ENCODE assay signal across 7 cellular contexts in genomic region chr19:10510301-10510802, GRCh38. TPM values are rescaled to one million over a fixed set of nuclear protein-coding genes. Genes with fewer than 3 reads are reported as not detected.
A peak's percentile ranks its signal among the peaks of the same experiment; 100 is the strongest.
DNase-seq lines count a peak whose midpoint lies in the region; ATAC-seq, FAIRE-seq and TF ChIP-seq lines count a peak whose summit lies in the region.

No MANE protein-coding gene starts in this region.

- no peak overlapping the region for H2AFZ ChIP-seq in HepG2 (ENCODE audit: low read length)

- intact Hi-C loops in HepG2 (cut with micrococcal nuclease; ENCODE audit: unreplicated experiment) (no loop called here), thyroid gland (cut with DNase I) (no loop called here)

- no peaks in the 10 kb centered on the region for H3K79me2 ChIP-seq in HepG2 (ENCODE audit: insufficient read depth, low read length)

- CTCF ChIA-PET in HepG2 (lab: Yijun Ruan, JAX; ENCODE audit: low intra/inter-chr PET ratio, low total read pairs): interaction anchor here (1.3 to 1.7 kb wide), 2 partner anchors 71 to 189 kb away, joined by 3 read pairs; no protein-coding TSS in a partner anchor

- H3K4me3 ChIP-seq in SJCRH30 (no peak overlapping the region), HepG2 (replicated peaks in 1 of 3; ENCODE audit: insufficient read depth in 1 of 3, low read depth in 2 of 3, low read length in 3 of 3) (peak overlapping the region in 2 of 3 experiments; percentile 41 to 56; a peak in 3 of 6 replicates), thyroid gland (replicated peaks in 1 of 3) (no peak overlapping the region)

- H3K4me2 ChIP-seq in HepG2 (ENCODE audit: low read depth, low read length): peak overlapping the region; percentile 59

- H3K9ac ChIP-seq in HepG2 (ENCODE audit: insufficient read depth, low read depth, low read length): 0 out of 2 replicates have a peak overlapping the region, but pooled peaks have one; percentile 9

- 0% methylated on average over 2 of the region's 15 CpGs for WGBS in HepG2 (ENCODE audit: low lambda C conversion rate)
- WGBS in thyroid gland, 2 donors: 5 to 11% methylated on average over 13 of the region's 15 CpGs

- peak; percentile 72 for DNase-seq in GM12892 (ENCODE audit: insufficient read length)
- DNase-seq in SJCRH30: peak; percentile 48 to 60
- peak; percentile 17 for DNase-seq in amniotic epithelial cell (ENCODE audit: low read depth)
- peak; percentile 25 for DNase-seq in HepG2 (ENCODE audit: low spot score)
- DNase-seq in thyroid gland: no peak
- no peak for DNase-seq in frontal cortex (ENCODE audit: low spot score in 2 of 2)

- no peaks in the 10 kb centered on the region for H4K20me1 ChIP-seq in HepG2 (ENCODE audit: insufficient read depth, low read length)

- H3K27ac ChIP-seq in SJCRH30 (no peak overlapping the region), HepG2 (ENCODE audit: extremely low read length, insufficient read depth, low read length) (no peak overlapping the region), thyroid gland (no peak overlapping the region)

- peak; percentile 51 for ATAC-seq in HepG2
- ATAC-seq in GM18502 (IDR thresholded peaks at IDR 0.05; ENCODE audit: poor library complexity, unreplicated experiment): no peak

- no peak; the same call in 1 of the 2 replicates for TF ChIP-seq RAD21 in HepG2 (CRISPR knock-in tag; IDR thresholded peaks at IDR 0.05)

- H3K4me1 ChIP-seq in SJCRH30 (peaks cover 7% of the 10 kb centered on the region; the same call in 1 of the 2 replicates), HepG2 (ENCODE audit: insufficient read depth, low read length) (peaks cover 49% of the 10 kb centered on the region), thyroid gland (peaks cover 3 to 7% of the 10 kb centered on the region in 2 donors)

- H3K27me3 ChIP-seq in SJCRH30: no peaks in the 10 kb centered on the region
- peaks cover 6 to 26% of the 10 kb centered on the region in 2 experiments; a peak in 3 of 5 replicates for H3K27me3 ChIP-seq in HepG2 (ENCODE audit: control insufficient read depth in 1 of 2, insufficient read depth in 2 of 2, low read length in 2 of 2)
- peaks cover 4% of the 10 kb centered on the region for H3K27me3 ChIP-seq in thyroid gland

- no peak for TF ChIP-seq POLR2A in GM12892 (IDR thresholded peaks at IDR 0.05; ENCODE audit: low read depth, low read length)
- no peak for TF ChIP-seq POLR2A in HepG2 (IDR thresholded peaks at IDR 0.05; ENCODE audit: insufficient read depth in 1 of 2, low read depth in 2 of 2, low read length in 2 of 2)
- no peak for TF ChIP-seq POLR2A in thyroid gland (IDR thresholded peaks at IDR 0.05)

- in situ Hi-C loops in HepG2 (cut with HindIII; ENCODE audit: extremely low pct_ligation_motif_present, low pct_unique_long_range_greater_than_20kb): no loop called here

- H3K9me3 ChIP-seq in SJCRH30 (replicated peaks): no peaks in the 10 kb centered on the region
- no peaks in the 10 kb centered on the region for H3K9me3 ChIP-seq in HepG2 (ENCODE audit: low read length)
- no peaks in the 10 kb centered on the region for H3K9me3 ChIP-seq in thyroid gland

- no peak for TF ChIP-seq EP300 in HepG2 (IDR thresholded peaks at IDR 0.05; ENCODE audit: low read depth in 2 of 2, low read length in 2 of 2)
- TF ChIP-seq EP300 in HepG2 (CRISPR knock-in tag; IDR thresholded peaks at IDR 0.05; ENCODE audit: borderline replicate concordance): no peak

- H3K36me3 ChIP-seq in SJCRH30 (no peaks in the 10 kb centered on the region), HepG2 (replicated peaks in 1 of 2; ENCODE audit: control insufficient read depth in 1 of 2, insufficient read depth in 2 of 2, low read length in 2 of 2) (no peaks in the 10 kb centered on the region), thyroid gland (no peaks in the 10 kb centered on the region)

- TF ChIP-seq CTCF in HepG2 (CRISPR knock-in tag; IDR thresholded peaks at IDR 0.05) (peak; percentile 74), thyroid gland (IDR thresholded peaks at IDR 0.05) (peak; percentile 17 to 68 (median 40))

- FAIRE-seq in GM12892 (lab: Jason Lieb, UNC) (no peak), HepG2 (lab: Jason Lieb, UNC) (no peak), frontal cortex (lab: Jason Lieb, UNC) (no peak)

- BruUV-seq in HepG2 (replicated peaks; lab: Mats Ljungman, UMichigan): no TSS peak

- POLR2A ChIA-PET in HepG2 (lab: Yijun Ruan, JAX): interaction anchor here (0.7 kb wide), 1 partner anchor 189 kb away, joined by 3 read pairs; no protein-coding TSS in a partner anchor

RNA-seq across cellular contexts. Expression of gene S1PR5, which starts 6.9 kb away (rescaled TPM):
- 0.15 TPM for polyA plus RNA-seq in GM12892 (2012; ENCODE audit: missing spikeins)
- total RNA-seq in SJCRH30 (2014; rRNA removed; shearing (Covaris generic)): 2.4 and 2.6 TPM in 2 replicates
- total RNA-seq in HepG2 (2016; rRNA removed; fragmentation: Illumina TruSeq; extraction: Trizol) (not detected in 2 replicates), thyroid gland (under 1 TPM in 3 of 4 donors, not detected in 1; 0.22 to 0.59 (median 0.27) TPM), frontal cortex (0.41 TPM)
- total RNA-seq in HepG2 (2016; cell fraction: cytosol; rRNA removed; fragmentation: Illumina TruSeq; extraction: Trizol; ENCODE audit: low read depth): not detected in 2 replicates
- total RNA-seq in HepG2 (2016; cell fraction: insoluble cytoplasmic fraction; rRNA removed; fragmentation: Illumina TruSeq; extraction: Trizol): 0.09 TPM in 1 of 2 replicates, not detected in the other
- not detected in 2 replicates for total RNA-seq in HepG2 (2016; cell fraction: membrane; rRNA removed; fragmentation: Illumina TruSeq; extraction: Trizol)
- total RNA-seq in HepG2 (2016; cell fraction: nucleus; rRNA removed; fragmentation: Illumina TruSeq; extraction: Trizol): not detected in 2 replicates
- polyA plus RNA-seq in HepG2 (2011; rRNA removed): 0.04 TPM in 1 of 2 replicates, not detected in the other
- 0.04 TPM in 1 of 2 replicates, not detected in the other for polyA plus RNA-seq in HepG2 (2011; cell fraction: cytosol; rRNA removed)
- not detected in 2 replicates for polyA plus RNA-seq in HepG2 (2011; cell fraction: nucleus; rRNA removed)
- not detected in 2 replicates for polyA plus RNA-seq in HepG2 (2012)
- polyA plus RNA-seq in HepG2 (2016; cell fraction: cytosol; fragmentation: Illumina TruSeq; extraction: Trizol; ENCODE audit: low read depth): not detected in 2 replicates
- not detected in 2 replicates for polyA plus RNA-seq in HepG2 (2016; cell fraction: insoluble cytoplasmic fraction; fragmentation: Illumina TruSeq; extraction: Trizol; ENCODE audit: low read depth)
- not detected in 2 replicates for polyA plus RNA-seq in HepG2 (2016; cell fraction: membrane; fragmentation: Illumina TruSeq; extraction: Trizol; ENCODE audit: low read depth)
- polyA plus RNA-seq in HepG2 (2016; cell fraction: nucleus; fragmentation: Illumina TruSeq; extraction: Trizol; ENCODE audit: insufficient read depth, low read depth): not detected in 2 replicates
- 0.72 TPM in 1 of 2 replicates, not detected in the other for polyA minus RNA-seq in HepG2 (2011; rRNA and poly(A)+ RNA removed; ENCODE audit: low replicate concordance)
- not detected in 2 replicates for polyA minus RNA-seq in HepG2 (2011; cell fraction: cytosol; rRNA and poly(A)+ RNA removed)
- polyA minus RNA-seq in HepG2 (2011; cell fraction: nucleus; rRNA and poly(A)+ RNA removed): not detected in 2 replicates

RNA-seq across cellular contexts. Expression of gene KEAP1, which starts 7.2 kb away (rescaled TPM):
- polyA plus RNA-seq in GM12892 (2012; ENCODE audit: missing spikeins): 37.4 TPM
- total RNA-seq in SJCRH30 (2014; rRNA removed; shearing (Covaris generic)): 45.3 and 50.5 TPM in 2 replicates
- total RNA-seq in HepG2 (2016; rRNA removed; fragmentation: Illumina TruSeq; extraction: Trizol): 72.9 and 75.5 TPM in 2 replicates
- 37.8 and 38.2 TPM in 2 replicates for total RNA-seq in HepG2 (2016; cell fraction: cytosol; rRNA removed; fragmentation: Illumina TruSeq; extraction: Trizol; ENCODE audit: low read depth)
- 60.9 and 73.7 TPM in 2 replicates for total RNA-seq in HepG2 (2016; cell fraction: insoluble cytoplasmic fraction; rRNA removed; fragmentation: Illumina TruSeq; extraction: Trizol)
- 75.5 and 78.9 TPM in 2 replicates for total RNA-seq in HepG2 (2016; cell fraction: membrane; rRNA removed; fragmentation: Illumina TruSeq; extraction: Trizol)
- 35.4 and 45.7 TPM in 2 replicates for total RNA-seq in HepG2 (2016; cell fraction: nucleus; rRNA removed; fragmentation: Illumina TruSeq; extraction: Trizol)
- polyA plus RNA-seq in HepG2 (2011; rRNA removed): 56.7 and 72.4 TPM in 2 replicates
- polyA plus RNA-seq in HepG2 (2011; cell fraction: cytosol; rRNA removed): 40.4 and 55.8 TPM in 2 replicates
- polyA plus RNA-seq in HepG2 (2011; cell fraction: nucleus; rRNA removed): 51.5 and 70.2 TPM in 2 replicates
- 46.5 and 50.3 TPM in 2 replicates for polyA plus RNA-seq in HepG2 (2012)
- polyA plus RNA-seq in HepG2 (2016; cell fraction: cytosol; fragmentation: Illumina TruSeq; extraction: Trizol; ENCODE audit: low read depth): 24.3 and 29.7 TPM in 2 replicates
- 71.7 and 84.0 TPM in 2 replicates for polyA plus RNA-seq in HepG2 (2016; cell fraction: insoluble cytoplasmic fraction; fragmentation: Illumina TruSeq; extraction: Trizol; ENCODE audit: low read depth)
- 56.3 and 60.2 TPM in 2 replicates for polyA plus RNA-seq in HepG2 (2016; cell fraction: membrane; fragmentation: Illumina TruSeq; extraction: Trizol; ENCODE audit: low read depth)
- 62.2 and 71.4 TPM in 2 replicates for polyA plus RNA-seq in HepG2 (2016; cell fraction: nucleus; fragmentation: Illumina TruSeq; extraction: Trizol; ENCODE audit: insufficient read depth, low read depth)
- polyA minus RNA-seq in HepG2 (2011; rRNA and poly(A)+ RNA removed; ENCODE audit: low replicate concordance): 113 and 248 TPM in 2 replicates
- 40.0 and 43.1 TPM in 2 replicates for polyA minus RNA-seq in HepG2 (2011; cell fraction: cytosol; rRNA and poly(A)+ RNA removed)
- 24.3 and 29.7 TPM in 2 replicates for polyA minus RNA-seq in HepG2 (2011; cell fraction: nucleus; rRNA and poly(A)+ RNA removed)
- total RNA-seq in thyroid gland: 10 to 100 TPM; 95.4 to 99.9 (median 97.8) TPM
- 45.7 TPM for total RNA-seq in frontal cortex

RNA-seq across cellular contexts. Expression of gene ATG4D, which starts 33.4 kb away (rescaled TPM):
- polyA plus RNA-seq in GM12892 (2012; ENCODE audit: missing spikeins): 10.7 TPM
- 25.5 and 26.4 TPM in 2 replicates for total RNA-seq in SJCRH30 (2014; rRNA removed; shearing (Covaris generic))
- total RNA-seq in HepG2 (2016; rRNA removed; fragmentation: Illumina TruSeq; extraction: Trizol) (9.3 and 19.0 TPM in 2 replicates), thyroid gland (10 to 100 TPM; 28.4 to 37.0 (median 31.3) TPM), frontal cortex (7.3 TPM)
- 20.9 and 26.1 TPM in 2 replicates for total RNA-seq in HepG2 (2016; cell fraction: cytosol; rRNA removed; fragmentation: Illumina TruSeq; extraction: Trizol; ENCODE audit: low read depth)
- 8.3 and 18.7 TPM in 2 replicates for total RNA-seq in HepG2 (2016; cell fraction: insoluble cytoplasmic fraction; rRNA removed; fragmentation: Illumina TruSeq; extraction: Trizol)
- 35.4 and 38.3 TPM in 2 replicates for total RNA-seq in HepG2 (2016; cell fraction: membrane; rRNA removed; fragmentation: Illumina TruSeq; extraction: Trizol)
- 17.2 TPM in 2 replicates for total RNA-seq in HepG2 (2016; cell fraction: nucleus; rRNA removed; fragmentation: Illumina TruSeq; extraction: Trizol)
- 17.8 and 22.9 TPM in 2 replicates for polyA plus RNA-seq in HepG2 (2011; rRNA removed)
- 16.1 and 23.3 TPM in 2 replicates for polyA plus RNA-seq in HepG2 (2011; cell fraction: cytosol; rRNA removed)
- polyA plus RNA-seq in HepG2 (2011; cell fraction: nucleus; rRNA removed): 60.1 and 73.0 TPM in 2 replicates
- polyA plus RNA-seq in HepG2 (2012): 16.8 and 18.5 TPM in 2 replicates
- 22.2 and 28.5 TPM in 2 replicates for polyA plus RNA-seq in HepG2 (2016; cell fraction: cytosol; fragmentation: Illumina TruSeq; extraction: Trizol; ENCODE audit: low read depth)
- polyA plus RNA-seq in HepG2 (2016; cell fraction: insoluble cytoplasmic fraction; fragmentation: Illumina TruSeq; extraction: Trizol; ENCODE audit: low read depth): 11.1 and 14.6 TPM in 2 replicates
- 29.9 and 35.4 TPM in 2 replicates for polyA plus RNA-seq in HepG2 (2016; cell fraction: membrane; fragmentation: Illumina TruSeq; extraction: Trizol; ENCODE audit: low read depth)
- polyA plus RNA-seq in HepG2 (2016; cell fraction: nucleus; fragmentation: Illumina TruSeq; extraction: Trizol; ENCODE audit: insufficient read depth, low read depth): 35.0 and 45.7 TPM in 2 replicates
- polyA minus RNA-seq in HepG2 (2011; rRNA and poly(A)+ RNA removed; ENCODE audit: low replicate concordance): 33.4 and 51.6 TPM in 2 replicates
- 18.5 and 22.9 TPM in 2 replicates for polyA minus RNA-seq in HepG2 (2011; cell fraction: cytosol; rRNA and poly(A)+ RNA removed)
- polyA minus RNA-seq in HepG2 (2011; cell fraction: nucleus; rRNA and poly(A)+ RNA removed): 13.3 and 16.9 TPM in 2 replicates

RNA-seq across cellular contexts. Expression of gene KRI1, which starts 55.5 kb away (rescaled TPM):
- 19.1 TPM for polyA plus RNA-seq in GM12892 (2012; ENCODE audit: missing spikeins)
- total RNA-seq in SJCRH30 (2014; rRNA removed; shearing (Covaris generic)): 20.0 and 25.5 TPM in 2 replicates
- total RNA-seq in HepG2 (2016; rRNA removed; fragmentation: Illumina TruSeq; extraction: Trizol) (10.2 and 11.7 TPM in 2 replicates), thyroid gland (10 to 100 TPM; 17.3 to 49.7 (median 28.2) TPM), frontal cortex (2.0 TPM)
- 2.3 and 3.1 TPM in 2 replicates for total RNA-seq in HepG2 (2016; cell fraction: cytosol; rRNA removed; fragmentation: Illumina TruSeq; extraction: Trizol; ENCODE audit: low read depth)
- 8.4 and 12.8 TPM in 2 replicates for total RNA-seq in HepG2 (2016; cell fraction: insoluble cytoplasmic fraction; rRNA removed; fragmentation: Illumina TruSeq; extraction: Trizol)
- total RNA-seq in HepG2 (2016; cell fraction: membrane; rRNA removed; fragmentation: Illumina TruSeq; extraction: Trizol): 3.2 and 3.9 TPM in 2 replicates
- 9.0 and 10.0 TPM in 2 replicates for total RNA-seq in HepG2 (2016; cell fraction: nucleus; rRNA removed; fragmentation: Illumina TruSeq; extraction: Trizol)
- 9.1 and 12.7 TPM in 2 replicates for polyA plus RNA-seq in HepG2 (2011; rRNA removed)
- 4.8 and 4.9 TPM in 2 replicates for polyA plus RNA-seq in HepG2 (2011; cell fraction: cytosol; rRNA removed)
- 29.3 and 32.2 TPM in 2 replicates for polyA plus RNA-seq in HepG2 (2011; cell fraction: nucleus; rRNA removed)
- polyA plus RNA-seq in HepG2 (2012): 12.5 and 15.9 TPM in 2 replicates
- polyA plus RNA-seq in HepG2 (2016; cell fraction: cytosol; fragmentation: Illumina TruSeq; extraction: Trizol; ENCODE audit: low read depth): 1.9 and 2.1 TPM in 2 replicates
- polyA plus RNA-seq in HepG2 (2016; cell fraction: insoluble cytoplasmic fraction; fragmentation: Illumina TruSeq; extraction: Trizol; ENCODE audit: low read depth): 11.0 and 12.8 TPM in 2 replicates
- polyA plus RNA-seq in HepG2 (2016; cell fraction: membrane; fragmentation: Illumina TruSeq; extraction: Trizol; ENCODE audit: low read depth): 3.0 and 4.1 TPM in 2 replicates
- polyA plus RNA-seq in HepG2 (2016; cell fraction: nucleus; fragmentation: Illumina TruSeq; extraction: Trizol; ENCODE audit: insufficient read depth, low read depth): 59.6 and 63.0 TPM in 2 replicates
- polyA minus RNA-seq in HepG2 (2011; rRNA and poly(A)+ RNA removed; ENCODE audit: low replicate concordance): 12.6 and 33.9 TPM in 2 replicates
- polyA minus RNA-seq in HepG2 (2011; cell fraction: cytosol; rRNA and poly(A)+ RNA removed): 5.1 and 8.9 TPM in 2 replicates
- polyA minus RNA-seq in HepG2 (2011; cell fraction: nucleus; rRNA and poly(A)+ RNA removed): 8.8 and 9.8 TPM in 2 replicates

RNA-seq across cellular contexts. Expression of gene CDKN2D, which starts 58.4 kb away (rescaled TPM):
- 9.0 TPM for polyA plus RNA-seq in GM12892 (2012; ENCODE audit: missing spikeins)
- 7.5 and 7.9 TPM in 2 replicates for total RNA-seq in SJCRH30 (2014; rRNA removed; shearing (Covaris generic))
- total RNA-seq in HepG2 (2016; rRNA removed; fragmentation: Illumina TruSeq; extraction: Trizol) (4.8 and 5.4 TPM in 2 replicates), thyroid gland (1 to 10 TPM; 2.0 to 8.2 (median 3.7) TPM), frontal cortex (73.0 TPM)
- 4.1 and 5.0 TPM in 2 replicates for total RNA-seq in HepG2 (2016; cell fraction: cytosol; rRNA removed; fragmentation: Illumina TruSeq; extraction: Trizol; ENCODE audit: low read depth)
- 4.8 and 5.1 TPM in 2 replicates for total RNA-seq in HepG2 (2016; cell fraction: insoluble cytoplasmic fraction; rRNA removed; fragmentation: Illumina TruSeq; extraction: Trizol)
- total RNA-seq in HepG2 (2016; cell fraction: membrane; rRNA removed; fragmentation: Illumina TruSeq; extraction: Trizol): 7.2 and 8.5 TPM in 2 replicates
- 2.6 and 3.2 TPM in 2 replicates for total RNA-seq in HepG2 (2016; cell fraction: nucleus; rRNA removed; fragmentation: Illumina TruSeq; extraction: Trizol)
- 8.0 and 8.6 TPM in 2 replicates for polyA plus RNA-seq in HepG2 (2011; rRNA removed)
- 9.2 and 13.0 TPM in 2 replicates for polyA plus RNA-seq in HepG2 (2011; cell fraction: cytosol; rRNA removed)
- polyA plus RNA-seq in HepG2 (2011; cell fraction: nucleus; rRNA removed): 7.4 and 7.6 TPM in 2 replicates
- polyA plus RNA-seq in HepG2 (2012): 2.5 and 6.6 TPM in 2 replicates
- polyA plus RNA-seq in HepG2 (2016; cell fraction: cytosol; fragmentation: Illumina TruSeq; extraction: Trizol; ENCODE audit: low read depth): 6.2 and 7.7 TPM in 2 replicates
- 6.3 and 8.0 TPM in 2 replicates for polyA plus RNA-seq in HepG2 (2016; cell fraction: insoluble cytoplasmic fraction; fragmentation: Illumina TruSeq; extraction: Trizol; ENCODE audit: low read depth)
- polyA plus RNA-seq in HepG2 (2016; cell fraction: membrane; fragmentation: Illumina TruSeq; extraction: Trizol; ENCODE audit: low read depth): 8.2 and 8.7 TPM in 2 replicates
- polyA plus RNA-seq in HepG2 (2016; cell fraction: nucleus; fragmentation: Illumina TruSeq; extraction: Trizol; ENCODE audit: insufficient read depth, low read depth): 11.5 and 12.4 TPM in 2 replicates
- 7.8 and 7.9 TPM in 2 replicates for polyA minus RNA-seq in HepG2 (2011; rRNA and poly(A)+ RNA removed; ENCODE audit: low replicate concordance)
- 1.8 and 2.3 TPM in 2 replicates for polyA minus RNA-seq in HepG2 (2011; cell fraction: cytosol; rRNA and poly(A)+ RNA removed)
- polyA minus RNA-seq in HepG2 (2011; cell fraction: nucleus; rRNA and poly(A)+ RNA removed): 0.39 and 0.87 TPM in 2 replicates

Comparison
In these comparisons a context has a peak if more than half of its experiments do, and no peak if none do; other contexts are left out.
1. DNase-seq: peak in GM12892 (single experiment), SJCRH30 (2 of 2), amniotic epithelial cell (single experiment) and HepG2 (single experiment); none in thyroid gland (0 of 2) and frontal cortex (0 of 2).
2. H3K4me3 ChIP-seq: peak in HepG2 (2 of 3); none in SJCRH30 (single experiment) and thyroid gland (0 of 3).